Comparison of ENCODE assay signal across 20 cellular contexts in genomic region chr9:88983865-88984542, GRCh38. TPM values are rescaled to one million over a fixed set of nuclear protein-coding genes. Genes with fewer than 3 reads are reported as not detected.
"Had no signal": no experiment of that assay in that cellular context is flagged by ENCODE, and none has a peak within 500 bp of the region (broad histone marks: within the 10 kb centered on the region; RNA-seq: fewer than 3 reads in every experiment).

No MANE protein-coding gene starts in this region.

- H3K36me3 Mint-ChIP-seq: natural killer cell treated with Interleukin-12 subunit alpha and Interleukin-12 subunit beta and Interleukin-15 and Interleukin-18, amount 100 ng/mL, for 72 hours; stimulated activated effector memory CD8-positive, alpha-beta T cell treated with anti-CD3 and anti-CD28 coated beads, Interleukin-12 subunit alpha, Interleukin-12 subunit beta, amount 100 ng/mL, for 72 hours had no signal

- H3K27me3 ChIP-seq: dorsolateral prefrontal cortex, hepatocyte, neural progenitor cell, pancreas, tibial artery had no signal

- H3K9ac ChIP-seq: neural progenitor cell had no signal

- H3K9me3 Mint-ChIP-seq: natural killer cell treated with Interleukin-12 subunit alpha and Interleukin-12 subunit beta and Interleukin-15 and Interleukin-18, amount 100 ng/mL, for 72 hours; stimulated activated effector memory CD8-positive, alpha-beta T cell treated with anti-CD3 and anti-CD28 coated beads, Interleukin-12 subunit alpha, Interleukin-12 subunit beta, amount 100 ng/mL, for 72 hours had no signal

- H3K9me3 ChIP-seq: pancreas, tibial artery had no signal

- H3K27ac ChIP-seq: coronary artery, dorsolateral prefrontal cortex, hepatocyte, neural progenitor cell, pancreas, tibial artery had no signal

- H3K36me3 ChIP-seq: neural progenitor cell, pancreas, tibial artery had no signal

- DNase-seq: central memory CD4-positive, alpha-beta T cell; dorsolateral prefrontal cortex; effector memory CD4-positive, alpha-beta T cell; foreskin melanocyte; head of caudate nucleus; kidney glomerular epithelial cell; midbrain; nucleus accumbens; pancreas; right cardiac atrium; stimulated activated CD4-positive, alpha-beta T cell treated with anti-CD3 and anti-CD28 coated beads, Interleukin-4, amount 100 ng/mL, for 1 hour; stimulated activated CD8-positive, alpha-beta memory T cell treated with anti-CD3 and anti-CD28 coated beads, Interleukin-4, amount 100 ng/mL, for 48 hours; stimulated activated naive CD8-positive, alpha-beta T cell treated with anti-CD3 and anti-CD28 coated beads, Interleukin-15, Interleukin-2, amounts not matched to agents 100 U/mL and 50 U/mL, for 24 hours had no signal

- H3K4me1 ChIP-seq: pancreas had no signal

- ATAC-seq: natural killer cell treated with Interleukin-12 subunit alpha and Interleukin-12 subunit beta and Interleukin-15 and Interleukin-18, amount 100 ng/mL, for 72 hours; pancreas; right cardiac atrium; stimulated activated effector memory CD8-positive, alpha-beta T cell treated with anti-CD3 and anti-CD28 coated beads, Interleukin-12 subunit alpha, Interleukin-12 subunit beta, amount 100 ng/mL, for 72 hours; stimulated activated naive CD8-positive, alpha-beta T cell treated with anti-CD3 and anti-CD28 coated beads, Interleukin-15, Interleukin-2, amounts not matched to agents 100 U/mL and 50 U/mL, for 24 hours had no signal

- H3K4me3 Mint-ChIP-seq: natural killer cell treated with Interleukin-12 subunit alpha and Interleukin-12 subunit beta and Interleukin-15 and Interleukin-18, amount 100 ng/mL, for 72 hours; neural progenitor cell; stimulated activated effector memory CD8-positive, alpha-beta T cell treated with anti-CD3 and anti-CD28 coated beads, Interleukin-12 subunit alpha, Interleukin-12 subunit beta, amount 100 ng/mL, for 72 hours had no signal

- FAIRE-seq: pancreas had no signal

- H3K4me2 ChIP-seq: hepatocyte, neural progenitor cell had no signal

- H3K27ac Mint-ChIP-seq: natural killer cell treated with Interleukin-12 subunit alpha and Interleukin-12 subunit beta and Interleukin-15 and Interleukin-18, amount 100 ng/mL, for 72 hours; neural progenitor cell; progenitor cell of endocrine pancreas; stimulated activated effector memory CD8-positive, alpha-beta T cell treated with anti-CD3 and anti-CD28 coated beads, Interleukin-12 subunit alpha, Interleukin-12 subunit beta, amount 100 ng/mL, for 72 hours had no signal

- H2AFZ ChIP-seq: hepatocyte, neural progenitor cell had no signal

- H3K4me3 ChIP-seq: coronary artery, dorsolateral prefrontal cortex, hepatocyte, neural progenitor cell, pancreas, tibial artery had no signal

- H3K79me2 ChIP-seq: hepatocyte had no signal

RNA-seq across cellular contexts. Expression of gene S1PR3, which starts 7.3 kb away (rescaled TPM):
- total RNA-seq: natural killer cell treated with Interleukin-12 subunit alpha and Interleukin-12 subunit beta and Interleukin-15 and Interleukin-18, amount 100 ng/mL, for 72 hours had no signal
